Comparison of ENCODE assay signal across 1 cellular context in the genomic region with DNA sequence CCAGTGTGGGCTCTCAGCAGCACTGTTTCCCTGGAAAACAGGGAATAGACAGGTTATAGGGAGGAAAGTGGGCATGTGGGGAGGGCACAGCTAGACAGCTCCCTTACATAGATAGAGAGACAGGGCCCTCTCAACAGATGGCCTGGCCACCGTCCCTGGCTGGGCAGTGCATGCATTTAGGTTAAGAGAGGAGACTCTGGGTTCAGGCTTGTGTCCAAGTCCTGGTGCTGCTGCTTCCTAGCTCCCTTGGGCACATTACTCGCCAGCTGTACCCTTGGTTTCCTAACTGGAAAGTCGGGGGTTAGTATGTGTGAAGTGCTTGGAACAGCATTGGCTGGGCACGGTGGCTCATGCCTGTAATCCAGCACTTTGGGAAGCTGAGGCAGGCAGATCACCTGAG.
TF ChIP-seq lines count a peak whose summit lies in the region.

No MANE protein-coding gene starts in this region.

TF ChIP-seq in WTC11, 78 proteins besides CTCF, POLR2A, EP300 and RAD21 (continued from another document):
- TF ChIP-seq, protein P1, sequence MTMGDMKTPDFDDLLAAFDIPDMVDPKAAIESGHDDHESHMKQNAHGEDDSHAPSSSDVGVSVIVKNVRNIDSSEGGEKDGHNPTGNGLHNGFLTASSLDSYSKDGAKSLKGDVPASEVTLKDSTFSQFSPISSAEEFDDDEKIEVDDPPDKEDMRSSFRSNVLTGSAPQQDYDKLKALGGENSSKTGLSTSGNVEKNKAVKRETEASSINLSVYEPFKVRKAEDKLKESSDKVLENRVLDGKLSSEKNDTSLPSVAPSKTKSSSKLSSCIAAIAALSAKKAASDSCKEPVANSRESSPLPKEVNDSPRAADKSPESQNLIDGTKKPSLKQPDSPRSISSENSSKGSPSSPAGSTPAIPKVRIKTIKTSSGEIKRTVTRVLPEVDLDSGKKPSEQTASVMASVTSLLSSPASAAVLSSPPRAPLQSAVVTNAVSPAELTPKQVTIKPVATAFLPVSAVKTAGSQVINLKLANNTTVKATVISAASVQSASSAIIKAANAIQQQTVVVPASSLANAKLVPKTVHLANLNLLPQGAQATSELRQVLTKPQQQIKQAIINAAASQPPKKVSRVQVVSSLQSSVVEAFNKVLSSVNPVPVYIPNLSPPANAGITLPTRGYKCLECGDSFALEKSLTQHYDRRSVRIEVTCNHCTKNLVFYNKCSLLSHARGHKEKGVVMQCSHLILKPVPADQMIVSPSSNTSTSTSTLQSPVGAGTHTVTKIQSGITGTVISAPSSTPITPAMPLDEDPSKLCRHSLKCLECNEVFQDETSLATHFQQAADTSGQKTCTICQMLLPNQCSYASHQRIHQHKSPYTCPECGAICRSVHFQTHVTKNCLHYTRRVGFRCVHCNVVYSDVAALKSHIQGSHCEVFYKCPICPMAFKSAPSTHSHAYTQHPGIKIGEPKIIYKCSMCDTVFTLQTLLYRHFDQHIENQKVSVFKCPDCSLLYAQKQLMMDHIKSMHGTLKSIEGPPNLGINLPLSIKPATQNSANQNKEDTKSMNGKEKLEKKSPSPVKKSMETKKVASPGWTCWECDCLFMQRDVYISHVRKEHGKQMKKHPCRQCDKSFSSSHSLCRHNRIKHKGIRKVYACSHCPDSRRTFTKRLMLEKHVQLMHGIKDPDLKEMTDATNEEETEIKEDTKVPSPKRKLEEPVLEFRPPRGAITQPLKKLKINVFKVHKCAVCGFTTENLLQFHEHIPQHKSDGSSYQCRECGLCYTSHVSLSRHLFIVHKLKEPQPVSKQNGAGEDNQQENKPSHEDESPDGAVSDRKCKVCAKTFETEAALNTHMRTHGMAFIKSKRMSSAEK (CRISPR knock-in tag; IDR thresholded peaks at IDR 0.05; ENCODE audit: borderline replicate concordance): no peak
- TF ChIP-seq, protein P2, sequence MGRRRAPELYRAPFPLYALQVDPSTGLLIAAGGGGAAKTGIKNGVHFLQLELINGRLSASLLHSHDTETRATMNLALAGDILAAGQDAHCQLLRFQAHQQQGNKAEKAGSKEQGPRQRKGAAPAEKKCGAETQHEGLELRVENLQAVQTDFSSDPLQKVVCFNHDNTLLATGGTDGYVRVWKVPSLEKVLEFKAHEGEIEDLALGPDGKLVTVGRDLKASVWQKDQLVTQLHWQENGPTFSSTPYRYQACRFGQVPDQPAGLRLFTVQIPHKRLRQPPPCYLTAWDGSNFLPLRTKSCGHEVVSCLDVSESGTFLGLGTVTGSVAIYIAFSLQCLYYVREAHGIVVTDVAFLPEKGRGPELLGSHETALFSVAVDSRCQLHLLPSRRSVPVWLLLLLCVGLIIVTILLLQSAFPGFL (CRISPR knock-in tag; IDR thresholded peaks at IDR 0.05; ENCODE audit: borderline replicate concordance): no peak
- TF ChIP-seq, protein P3, sequence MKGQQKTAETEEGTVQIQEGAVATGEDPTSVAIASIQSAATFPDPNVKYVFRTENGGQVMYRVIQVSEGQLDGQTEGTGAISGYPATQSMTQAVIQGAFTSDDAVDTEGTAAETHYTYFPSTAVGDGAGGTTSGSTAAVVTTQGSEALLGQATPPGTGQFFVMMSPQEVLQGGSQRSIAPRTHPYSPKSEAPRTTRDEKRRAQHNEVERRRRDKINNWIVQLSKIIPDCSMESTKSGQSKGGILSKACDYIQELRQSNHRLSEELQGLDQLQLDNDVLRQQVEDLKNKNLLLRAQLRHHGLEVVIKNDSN (CRISPR knock-in tag; IDR thresholded peaks at IDR 0.05): no peak
- TF ChIP-seq ZNF416 (CRISPR knock-in tag; IDR thresholded peaks at IDR 0.05) (no peak), ZNF232 (CRISPR knock-in tag; IDR thresholded peaks at IDR 0.05) (no peak), TCF7 (CRISPR knock-in tag; IDR thresholded peaks at IDR 0.05; ENCODE audit: low read depth) (no peak), RELA (CRISPR knock-in tag; IDR thresholded peaks at IDR 0.05; ENCODE audit: borderline replicate concordance) (no peak), ZNF317 (CRISPR knock-in tag; IDR thresholded peaks at IDR 0.05; ENCODE audit: borderline replicate concordance, low read depth) (no peak)
- TF ChIP-seq, protein P4, sequence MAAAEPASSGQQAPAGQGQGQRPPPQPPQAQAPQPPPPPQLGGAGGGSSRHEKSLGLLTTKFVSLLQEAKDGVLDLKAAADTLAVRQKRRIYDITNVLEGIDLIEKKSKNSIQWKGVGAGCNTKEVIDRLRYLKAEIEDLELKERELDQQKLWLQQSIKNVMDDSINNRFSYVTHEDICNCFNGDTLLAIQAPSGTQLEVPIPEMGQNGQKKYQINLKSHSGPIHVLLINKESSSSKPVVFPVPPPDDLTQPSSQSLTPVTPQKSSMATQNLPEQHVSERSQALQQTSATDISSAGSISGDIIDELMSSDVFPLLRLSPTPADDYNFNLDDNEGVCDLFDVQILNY (CRISPR knock-in tag; IDR thresholded peaks at IDR 0.05): no peak
- TF ChIP-seq, protein P5, sequence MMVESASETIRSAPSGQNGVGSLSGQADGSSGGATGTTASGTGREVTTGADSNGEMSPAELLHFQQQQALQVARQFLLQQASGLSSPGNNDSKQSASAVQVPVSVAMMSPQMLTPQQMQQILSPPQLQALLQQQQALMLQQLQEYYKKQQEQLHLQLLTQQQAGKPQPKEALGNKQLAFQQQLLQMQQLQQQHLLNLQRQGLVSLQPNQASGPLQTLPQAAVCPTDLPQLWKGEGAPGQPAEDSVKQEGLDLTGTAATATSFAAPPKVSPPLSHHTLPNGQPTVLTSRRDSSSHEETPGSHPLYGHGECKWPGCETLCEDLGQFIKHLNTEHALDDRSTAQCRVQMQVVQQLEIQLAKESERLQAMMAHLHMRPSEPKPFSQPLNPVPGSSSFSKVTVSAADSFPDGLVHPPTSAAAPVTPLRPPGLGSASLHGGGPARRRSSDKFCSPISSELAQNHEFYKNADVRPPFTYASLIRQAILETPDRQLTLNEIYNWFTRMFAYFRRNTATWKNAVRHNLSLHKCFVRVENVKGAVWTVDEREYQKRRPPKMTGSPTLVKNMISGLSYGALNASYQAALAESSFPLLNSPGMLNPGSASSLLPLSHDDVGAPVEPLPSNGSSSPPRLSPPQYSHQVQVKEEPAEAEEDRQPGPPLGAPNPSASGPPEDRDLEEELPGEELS (CRISPR knock-in tag; IDR thresholded peaks at IDR 0.05): no peak
- TF ChIP-seq, protein P6, sequence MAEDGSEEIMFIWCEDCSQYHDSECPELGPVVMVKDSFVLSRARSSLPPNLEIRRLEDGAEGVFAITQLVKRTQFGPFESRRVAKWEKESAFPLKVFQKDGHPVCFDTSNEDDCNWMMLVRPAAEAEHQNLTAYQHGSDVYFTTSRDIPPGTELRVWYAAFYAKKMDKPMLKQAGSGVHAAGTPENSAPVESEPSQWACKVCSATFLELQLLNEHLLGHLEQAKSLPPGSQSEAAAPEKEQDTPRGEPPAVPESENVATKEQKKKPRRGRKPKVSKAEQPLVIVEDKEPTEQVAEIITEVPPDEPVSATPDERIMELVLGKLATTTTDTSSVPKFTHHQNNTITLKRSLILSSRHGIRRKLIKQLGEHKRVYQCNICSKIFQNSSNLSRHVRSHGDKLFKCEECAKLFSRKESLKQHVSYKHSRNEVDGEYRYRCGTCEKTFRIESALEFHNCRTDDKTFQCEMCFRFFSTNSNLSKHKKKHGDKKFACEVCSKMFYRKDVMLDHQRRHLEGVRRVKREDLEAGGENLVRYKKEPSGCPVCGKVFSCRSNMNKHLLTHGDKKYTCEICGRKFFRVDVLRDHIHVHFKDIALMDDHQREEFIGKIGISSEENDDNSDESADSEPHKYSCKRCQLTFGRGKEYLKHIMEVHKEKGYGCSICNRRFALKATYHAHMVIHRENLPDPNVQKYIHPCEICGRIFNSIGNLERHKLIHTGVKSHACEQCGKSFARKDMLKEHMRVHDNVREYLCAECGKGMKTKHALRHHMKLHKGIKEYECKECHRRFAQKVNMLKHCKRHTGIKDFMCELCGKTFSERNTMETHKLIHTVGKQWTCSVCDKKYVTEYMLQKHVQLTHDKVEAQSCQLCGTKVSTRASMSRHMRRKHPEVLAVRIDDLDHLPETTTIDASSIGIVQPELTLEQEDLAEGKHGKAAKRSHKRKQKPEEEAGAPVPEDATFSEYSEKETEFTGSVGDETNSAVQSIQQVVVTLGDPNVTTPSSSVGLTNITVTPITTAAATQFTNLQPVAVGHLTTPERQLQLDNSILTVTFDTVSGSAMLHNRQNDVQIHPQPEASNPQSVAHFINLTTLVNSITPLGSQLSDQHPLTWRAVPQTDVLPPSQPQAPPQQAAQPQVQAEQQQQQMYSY (CRISPR knock-in tag; IDR thresholded peaks at IDR 0.05): no peak
- TF ChIP-seq, protein P7, sequence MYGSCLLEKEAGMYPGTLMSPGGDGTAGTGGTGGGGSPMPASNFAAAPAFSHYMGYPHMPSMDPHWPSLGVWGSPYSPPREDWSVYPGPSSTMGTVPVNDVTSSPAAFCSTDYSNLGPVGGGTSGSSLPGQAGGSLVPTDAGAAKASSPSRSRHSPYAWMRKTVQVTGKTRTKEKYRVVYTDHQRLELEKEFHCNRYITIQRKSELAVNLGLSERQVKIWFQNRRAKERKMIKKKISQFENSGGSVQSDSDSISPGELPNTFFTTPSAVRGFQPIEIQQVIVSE (CRISPR knock-in tag; IDR thresholded peaks at IDR 0.05; ENCODE audit: borderline replicate concordance): no peak
- TF ChIP-seq, protein P8, sequence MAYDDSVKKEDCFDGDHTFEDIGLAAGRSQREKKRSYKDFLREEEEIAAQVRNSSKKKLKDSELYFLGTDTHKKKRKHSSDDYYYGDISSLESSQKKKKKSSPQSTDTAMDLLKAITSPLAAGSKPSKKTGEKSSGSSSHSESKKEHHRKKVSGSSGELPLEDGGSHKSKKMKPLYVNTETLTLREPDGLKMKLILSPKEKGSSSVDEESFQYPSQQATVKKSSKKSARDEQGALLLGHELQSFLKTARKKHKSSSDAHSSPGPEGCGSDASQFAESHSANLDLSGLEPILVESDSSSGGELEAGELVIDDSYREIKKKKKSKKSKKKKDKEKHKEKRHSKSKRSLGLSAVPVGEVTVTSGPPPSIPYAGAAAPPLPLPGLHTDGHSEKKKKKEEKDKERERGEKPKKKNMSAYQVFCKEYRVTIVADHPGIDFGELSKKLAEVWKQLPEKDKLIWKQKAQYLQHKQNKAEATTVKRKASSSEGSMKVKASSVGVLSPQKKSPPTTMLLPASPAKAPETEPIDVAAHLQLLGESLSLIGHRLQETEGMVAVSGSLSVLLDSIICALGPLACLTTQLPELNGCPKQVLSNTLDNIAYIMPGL (CRISPR knock-in tag; IDR thresholded peaks at IDR 0.05): no peak
- TF ChIP-seq, protein P9, sequence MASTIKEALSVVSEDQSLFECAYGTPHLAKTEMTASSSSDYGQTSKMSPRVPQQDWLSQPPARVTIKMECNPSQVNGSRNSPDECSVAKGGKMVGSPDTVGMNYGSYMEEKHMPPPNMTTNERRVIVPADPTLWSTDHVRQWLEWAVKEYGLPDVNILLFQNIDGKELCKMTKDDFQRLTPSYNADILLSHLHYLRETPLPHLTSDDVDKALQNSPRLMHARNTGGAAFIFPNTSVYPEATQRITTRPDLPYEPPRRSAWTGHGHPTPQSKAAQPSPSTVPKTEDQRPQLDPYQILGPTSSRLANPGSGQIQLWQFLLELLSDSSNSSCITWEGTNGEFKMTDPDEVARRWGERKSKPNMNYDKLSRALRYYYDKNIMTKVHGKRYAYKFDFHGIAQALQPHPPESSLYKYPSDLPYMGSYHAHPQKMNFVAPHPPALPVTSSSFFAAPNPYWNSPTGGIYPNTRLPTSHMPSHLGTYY (CRISPR knock-in tag; IDR thresholded peaks at IDR 0.05): no peak
